Comparison of ENCODE assay signal across 1 cellular context in the genomic region with DNA sequence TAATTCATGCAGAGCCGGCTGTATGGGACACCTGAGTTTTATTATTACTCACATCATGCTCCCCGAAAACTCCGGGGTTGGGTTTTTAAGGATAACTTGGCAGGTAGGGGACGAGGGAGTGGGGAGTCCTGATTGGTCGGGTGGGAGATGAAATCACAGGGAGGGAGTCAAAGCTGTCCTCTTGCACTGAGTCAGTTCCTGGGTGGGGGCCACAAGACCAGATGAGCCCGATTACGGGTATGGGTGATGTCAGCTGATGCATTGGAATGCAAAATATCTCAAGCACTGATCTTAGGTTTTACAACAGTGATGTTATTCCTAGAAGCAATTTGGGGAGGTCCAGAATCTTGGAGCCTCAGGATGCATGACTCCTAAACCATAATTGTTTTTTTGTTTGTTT.
TF ChIP-seq lines count a peak whose summit lies in the region.

No MANE protein-coding gene starts in this region.

TF ChIP-seq in GM23338, 12 proteins besides CTCF, POLR2A, EP300 and RAD21 (continued from another document):
- no peak for TF ChIP-seq ZNF462 (CRISPR knock-in tag; IDR thresholded peaks at IDR 0.05)
